29 cellular contexts compared by ENCODE assay signal in genomic region chr10:131027256-131027655, GRCh38.
"Had no signal": no experiment of that assay in that cellular context is flagged by ENCODE, and none has a peak within 500 bp of the region (broad histone marks: within the 10 kb centered on the region; RNA-seq: fewer than 3 reads in every experiment).

No MANE protein-coding gene starts in this region.

- ATAC-seq: activated CD8-positive, alpha-beta memory T cell treated with anti-CD3 and anti-CD28 coated beads, Interleukin-2, amount 10 ng/mL, durations not matched to agents 7 days and 5 days; activated CD8-positive, alpha-beta T cell treated with anti-CD3 and anti-CD28 coated beads, Interleukin-2, amount 10 ng/mL, durations not matched to agents 7 days and 5 days; activated naive CD8-positive, alpha-beta T cell treated with anti-CD3 and anti-CD28 coated beads, Interleukin-2, amount 50 U/mL, for 24 hours had no signal

- H3K36me3 ChIP-seq: ascending aorta, cardiac muscle cell had no signal

- DNase-seq: activated B cell treated with CpG ODN at 0.5 μM for 24 hours; activated CD4-positive, alpha-beta memory T cell treated with anti-CD3 and anti-CD28 coated beads, Interleukin-2, amount 10 ng/mL, durations not matched to agents 7 days and 5 days; activated CD4-positive, alpha-beta T cell treated with anti-CD3 and anti-CD28 coated beads for 4 hours; activated CD4-positive, alpha-beta T cell treated with anti-CD3 and anti-CD28 coated beads, Interleukin-2, amount 10 ng/mL, durations not matched to agents 24 days and 14 days; activated CD4-positive, alpha-beta T cell treated with anti-CD3 and anti-CD28 coated beads, Interleukin-2, amount 50 U/mL, for 1 hour; activated CD4-positive, alpha-beta T cell treated with anti-CD3 and anti-CD28 coated beads, Interleukin-2, amount 50 U/mL, for 4 hours; activated CD4-positive, CD25-positive, alpha-beta regulatory T cell treated with anti-CD3 and anti-CD28 coated beads, Interleukin-2, amount 50 U/mL, for 72 hours; activated CD8-positive, alpha-beta memory T cell treated with anti-CD3 and anti-CD28 coated beads for 24 hours; activated CD8-positive, alpha-beta memory T cell treated with anti-CD3 and anti-CD28 coated beads, Interleukin-2, amount 10 ng/mL, durations not matched to agents 7 days and 5 days; activated CD8-positive, alpha-beta memory T cell treated with anti-CD3 and anti-CD28 coated beads, Interleukin-2, amount 50 U/mL, for 48 hours; activated CD8-positive, alpha-beta T cell treated with anti-CD3 and anti-CD28 coated beads, Interleukin-2, amount 10 ng/mL, durations not matched to agents 7 days and 5 days; activated effector memory CD4-positive, alpha-beta T cell treated with Interleukin-2 at 50 U/mL for 16 hours; activated gamma-delta T cell; activated naive CD4-positive, alpha-beta T cell treated with anti-CD3 and anti-CD28 coated beads, Interleukin-2, amount 10 ng/mL, durations not matched to agents 7 days and 5 days; activated naive CD4-positive, alpha-beta T cell treated with Interleukin-2 at 50 U/mL for 16 hours; activated naive CD8-positive, alpha-beta T cell treated with anti-CD3 and anti-CD28 coated beads, Interleukin-2, amount 10 ng/mL, durations not matched to agents 7 days and 5 days; activated naive CD8-positive, alpha-beta T cell treated with anti-CD3 and anti-CD28 coated beads, Interleukin-2, amount 50 U/mL, for 24 hours; activated T-cell treated with anti-CD3 and anti-CD28 coated beads, Interleukin-2, amount 50 U/mL, for 24 hours; activated T-cell treated with anti-CD3 and anti-CD28 coated beads, Interleukin-2, amount 50 U/mL, for 48 hours; amygdala; anterior cingulate cortex; caudate nucleus; cerebellar nuclear complex; T-helper 1 cell; T-helper 2 cell; T-helper 9 cell had no signal

- H3K27me3 ChIP-seq: ascending aorta, cardiac muscle cell had no signal

- H3K4me3 ChIP-seq: ascending aorta, cardiac muscle cell had no signal

- H3K27ac ChIP-seq: ascending aorta, cardiac muscle cell, VCaP had no signal

- H3K9me3 ChIP-seq: ascending aorta had no signal

- H3K4me1 ChIP-seq: ascending aorta had no signal
